8 cellular contexts compared by ENCODE assay signal in the genomic region with DNA sequence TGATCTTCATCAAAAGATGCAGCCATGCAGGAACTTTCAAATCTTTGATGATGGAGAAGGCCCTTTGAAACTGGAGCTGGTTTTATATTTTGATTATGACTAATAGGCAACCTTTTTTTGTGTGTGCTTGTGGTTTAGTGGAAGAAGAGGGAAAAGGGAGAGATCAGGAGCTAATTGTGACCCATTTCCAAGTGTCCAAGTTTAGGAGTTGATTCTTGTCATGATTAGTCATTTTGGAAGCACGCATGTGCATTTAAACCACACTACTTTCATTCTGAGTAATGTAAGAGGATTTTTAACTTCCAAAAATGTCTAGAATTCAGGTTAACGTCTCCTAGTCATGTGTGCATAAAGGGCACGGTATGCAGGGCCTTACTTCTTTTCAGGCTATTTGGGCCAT. TPM values are rescaled to one million over a fixed set of nuclear protein-coding genes. Genes with fewer than 3 reads are reported as not detected.
A peak's percentile ranks its signal among the peaks of the same experiment; 100 is the strongest.
DNase-seq lines count a peak whose midpoint lies in the region; ATAC-seq and TF ChIP-seq lines count a peak whose summit lies in the region.

No MANE protein-coding gene starts in this region.

- H3K36me3 Mint-ChIP-seq in effector memory CD8-positive, alpha-beta T cell (ENCODE audit: insufficient read depth) = peaks cover 49% of the 10 kb centered on the region

- H3K4me1 ChIP-seq in DND-41 (ENCODE audit: insufficient read depth, low read length) (peaks cover 47% of the 10 kb centered on the region), OCI-LY7 (ENCODE audit: insufficient read depth, low read length, poor library complexity, severe bottlenecking) (peaks cover 37% of the 10 kb centered on the region), psoas muscle (peaks cover 57% of the 10 kb centered on the region)

- no TSS peak for BruUV-seq in OCI-LY7 (replicated peaks; lab: Mats Ljungman, UMichigan)

- H4K20me1 ChIP-seq in DND-41 (ENCODE audit: insufficient read depth, low read length) = peaks cover 25% of the 10 kb centered on the region
- peaks cover 39% of the 10 kb centered on the region for H4K20me1 ChIP-seq in OCI-LY7 (ENCODE audit: insufficient read depth, low read length)

- H3K4me3 Mint-ChIP-seq in effector memory CD8-positive, alpha-beta T cell = peak overlapping the region; percentile 1 to 3

- peaks cover 78% of the 10 kb centered on the region for H3K79me2 ChIP-seq in DND-41 (ENCODE audit: insufficient read depth, low read length)
- no peaks in the 10 kb centered on the region; the same call in 1 of the 2 replicates for H3K79me2 ChIP-seq in OCI-LY7 (ENCODE audit: insufficient read depth, low read depth, low read length)

- H3K4me2 ChIP-seq in DND-41 (ENCODE audit: insufficient read depth, low read length) (peak overlapping the region; percentile 18; the same call in 1 of the 2 replicates), OCI-LY7 (ENCODE audit: low read length) (peak overlapping the region; percentile 57)

- CTCF ChIA-PET in OCI-LY7 (lab: Charles Lee; ENCODE audit: unreplicated experiment) = no interaction called here

- no peaks in the 10 kb centered on the region for H3K27me3 Mint-ChIP-seq in effector memory CD8-positive, alpha-beta T cell

- H3K27ac ChIP-seq in DND-41 (ENCODE audit: low read length) = no peak overlapping the region
- no peak overlapping the region for H3K27ac ChIP-seq in OCI-LY7 (ENCODE audit: low read depth, low read length, poor library complexity, severe bottlenecking)
- H3K27ac ChIP-seq in psoas muscle = peak overlapping the region; percentile 95

- WGBS in psoas muscle, 3 donors = 11 to 16% (median 15%) methylated on average over 3 of the region's 3 CpGs

- intact Hi-C loops in OCI-LY7 (cut with micrococcal nuclease; ENCODE audit: unreplicated experiment) = loop anchor here (2.0 kb wide), 1 partner anchor 109 kb away; no protein-coding TSS in a partner anchor
- intact Hi-C loops in psoas muscle (cut with DNase I) = loop anchor here (5.0 kb wide), 4 partner anchors 43 to 218 kb away; no protein-coding TSS in a partner anchor

- H3K27ac Mint-ChIP-seq in effector memory CD8-positive, alpha-beta T cell = peak overlapping the region; percentile 62 to 90

- DNase-seq in DND-41 (no peak), OCI-LY7 (ENCODE audit: low spot score) (no peak), psoas muscle (no peak), GM13977 (ENCODE audit: low spot score) (no peak), HPDE6-E6E7 (ENCODE audit: extremely low spot score) (no peak), NCI-H1694 (lab: John Stamatoyannopoulos, UW) (no peak), NCI-H2029 (lab: John Stamatoyannopoulos, UW) (no peak)
- DNase-seq in effector memory CD8-positive, alpha-beta T cell = no peak

- in situ Hi-C loops in GM13977 (cut with MboI; ENCODE audit: low pct_unique_long_range_greater_than_20kb, low sequenced_read_pairs, unreplicated experiment) = no loop called here

- TF ChIP-seq CTCF in DND-41 (IDR thresholded peaks at IDR 0.05; ENCODE audit: borderline replicate concordance, extremely low read depth, low read length, poor library complexity, severe bottlenecking) = no peak
- TF ChIP-seq CTCF in OCI-LY7 (conservative IDR thresholded peaks at IDR 0.05; ENCODE audit: low read length) = no peak
- no peak for TF ChIP-seq CTCF in psoas muscle (IDR thresholded peaks at IDR 0.05)
- no peak for TF ChIP-seq CTCF in GM13977 (IDR thresholded peaks at IDR 0.05; ENCODE audit: extremely low read depth, insufficient read depth, missing control alignments)

- H3K9me2 ChIP-seq in OCI-LY7 (ENCODE audit: insufficient read depth, low read length) = no peaks in the 10 kb centered on the region

- ATAC-seq in DND-41 (ENCODE audit: insufficient read depth, low read depth) = no peak
- no peak for ATAC-seq in effector memory CD8-positive, alpha-beta T cell (replicated peaks)
- ATAC-seq in psoas muscle = peak in 1 of 4 donors; percentile 10

- H3K4me3 ChIP-seq in DND-41 (ENCODE audit: low read depth in 1 of 2, low read length in 2 of 2) (no peak overlapping the region), OCI-LY7 (ENCODE audit: low read depth, low read length, poor library complexity, severe bottlenecking) (peak overlapping the region; percentile 6), psoas muscle (peak overlapping the region; percentile 76)

- H3K27me3 ChIP-seq in DND-41 (ENCODE audit: insufficient read depth, low read length, poor library complexity) (no peaks in the 10 kb centered on the region), psoas muscle (ENCODE audit: insufficient read depth in 3 of 3, low read length in 2 of 3) (no peaks in the 10 kb centered on the region)

- H3K9me3 Mint-ChIP-seq in effector memory CD8-positive, alpha-beta T cell = no peaks in the 10 kb centered on the region

- H2AFZ ChIP-seq in DND-41 (ENCODE audit: low read depth, low read length) (no peak overlapping the region), OCI-LY7 (ENCODE audit: low read length) (no peak overlapping the region)

- H3K9me3 ChIP-seq in DND-41 (ENCODE audit: insufficient read depth, low read length, severe bottlenecking) = no peaks in the 10 kb centered on the region
- H3K9me3 ChIP-seq in OCI-LY7 (ENCODE audit: low read length) = no peaks in the 10 kb centered on the region
- H3K9me3 ChIP-seq in psoas muscle = no peaks in the 10 kb centered on the region

- no peak overlapping the region for H3K9ac ChIP-seq in DND-41 (ENCODE audit: low read depth, low read length)

- peaks cover 55 to 59% of the 10 kb centered on the region in 2 donors for H3K4me1 Mint-ChIP-seq in effector memory CD8-positive, alpha-beta T cell (ENCODE audit: low read depth in 2 of 2)

- POLR2A ChIA-PET in OCI-LY7 (lab: Charles Lee) = interaction anchor here (0.9 to 1.3 kb wide), 3 partner anchors 10 to 219 kb away, joined by 3 to 4 read pairs (median 3); no protein-coding TSS in a partner anchor

- H3K36me3 ChIP-seq in DND-41 (ENCODE audit: insufficient read depth, low read length) (peaks cover 40% of the 10 kb centered on the region), OCI-LY7 (ENCODE audit: insufficient read depth, low read length) (peaks cover 5% of the 10 kb centered on the region), psoas muscle (ENCODE audit: insufficient read depth in 1 of 2, low read depth in 1 of 2) (peaks cover 4 to 17% of the 10 kb centered on the region in 2 donors)

RNA-seq across cellular contexts. Expression of gene FOXO3, which starts 3.5 kb away (rescaled TPM):
- total RNA-seq in OCI-LY7 (2014; rRNA removed; shearing (Covaris generic)) = 3.0 and 3.8 TPM in 2 replicates
- total RNA-seq in OCI-LY7 (2022) = 9.4 and 9.9 TPM in 2 replicates
- total RNA-seq in psoas muscle = 100 to 1,000 TPM in 3 of 4 donors, 10 to 100 TPM in 1; 28.3 to 160 (median 144) TPM
- 10 to 100 TPM; 20.6 to 76.5 (median 35.8) TPM for polyA plus RNA-seq in psoas muscle

Comparison
In these comparisons a context has a peak if more than half of its experiments do, and no peak if none do; other contexts are left out.
1. H3K4me3 ChIP-seq: peak in OCI-LY7 (single experiment) and psoas muscle (single experiment); none in DND-41 (0 of 2).